Comparison of ENCODE assay signal across 13 cellular contexts in genomic region chr6:95230071-95230740, GRCh38.
DNase-seq lines count a peak whose midpoint lies in the region; ATAC-seq and TF ChIP-seq lines count a peak whose summit lies in the region.
"Had no signal": no experiment of that assay in that cellular context is flagged by ENCODE, and none has a peak within 500 bp of the region (broad histone marks: within the 10 kb centered on the region; RNA-seq: fewer than 3 reads in every experiment).

No MANE protein-coding gene starts in this region.

- H3K4me3 ChIP-seq in fibroblast of villous mesenchyme (ENCODE audit: low read depth, low read length) (no peak overlapping the region), lower lobe of right lung (no peak overlapping the region)

- TF ChIP-seq CTCF in fibroblast of villous mesenchyme (IDR thresholded peaks at IDR 0.05; ENCODE audit: insufficient read depth, low read depth, low read length) (no peak), lower lobe of right lung (IDR thresholded peaks at IDR 0.05) (no peak)

- H3K36me3 ChIP-seq in lower lobe of right lung: no peaks in the 10 kb centered on the region

- intact Hi-C loops in lower lobe of right lung (cut with DNase I): no loop called here

- no peaks in the 10 kb centered on the region for H3K9me3 ChIP-seq in lower lobe of right lung

- no peaks in the 10 kb centered on the region for H3K27me3 ChIP-seq in lower lobe of right lung (ENCODE audit: low read depth)

- ATAC-seq in HG02678 (IDR thresholded peaks at IDR 0.05; ENCODE audit: unreplicated experiment) (no peak), lower lobe of right lung (no peak)

- no peaks in the 10 kb centered on the region for H3K4me1 ChIP-seq in lower lobe of right lung

- no peak overlapping the region for H3K27ac ChIP-seq in lower lobe of right lung

- DNase-seq in NCI-H2171 treated with DMSO at 0.1 percent for 48 hours (lab: John Stamatoyannopoulos, UW) (peak; percentile 62), NCI-H2171 (lab: John Stamatoyannopoulos, UW) (no peak), HS-5 (ENCODE audit: low read depth) (peak; percentile 9), NCI-H446 treated with DMSO at 0.1 percent for 48 hours (lab: John Stamatoyannopoulos, UW) (peak; percentile 91), fibroblast of villous mesenchyme (ENCODE audit: low read depth) (peak; percentile 8), lower lobe of right lung (no peak), SW 1271 (lab: John Stamatoyannopoulos, UW) (no peak)
- DNase-seq: Kasumi-1, NCI-H187, NCI-H524 treated with DMSO at 0.1 percent for 48 hours, OCI-M1, RPMI8226 had no signal

Comparison
In these comparisons a context has a peak if more than half of its experiments do, and no peak if none do; other contexts are left out.
1. DNase-seq: peak in NCI-H2171 treated with DMSO at 0.1 percent for 48 hours (single experiment), HS-5 (single experiment), NCI-H446 treated with DMSO at 0.1 percent for 48 hours (single experiment) and fibroblast of villous mesenchyme (single experiment); none in NCI-H2171 (single experiment), lower lobe of right lung (single experiment) and SW 1271 (0 of 2).